In genomic region chr9:36980148-36980974, GRCh38 we compare ENCODE assay signal across 11 cellular contexts. TPM values are rescaled to one million over a fixed set of nuclear protein-coding genes. Genes with fewer than 3 reads are reported as not detected.
DNase-seq lines count a peak whose midpoint lies in the region; ATAC-seq, FAIRE-seq and TF ChIP-seq lines count a peak whose summit lies in the region.
"Had no signal": no experiment of that assay in that cellular context is flagged by ENCODE, and none has a peak within 500 bp of the region (broad histone marks: within the 10 kb centered on the region; RNA-seq: fewer than 3 reads in every experiment).

No MANE protein-coding gene starts in this region.

- no peak overlapping the region for H3K27ac ChIP-seq in A673 (ENCODE audit: low read depth, low read length, poor library complexity, severe bottlenecking)

- peaks cover 68% of the 10 kb centered on the region for H3K27me3 Mint-ChIP-seq in chondrocyte (ENCODE audit: low read depth)

- no peaks in the 10 kb centered on the region for H3K9me3 Mint-ChIP-seq in chondrocyte (ENCODE audit: low read depth)

- ATAC-seq in GM19395 (IDR thresholded peaks at IDR 0.05; ENCODE audit: unreplicated experiment) = no peak
- no peak for ATAC-seq in HG03442 (IDR thresholded peaks at IDR 0.05; ENCODE audit: unreplicated experiment)

- H3K4me3 Mint-ChIP-seq in chondrocyte (ENCODE audit: unreplicated experiment) = no peak overlapping the region

- H3K36me3 ChIP-seq in A673 (ENCODE audit: insufficient read depth, low read length, poor library complexity, severe bottlenecking) = no peaks in the 10 kb centered on the region

- peak; percentile 69 for TF ChIP-seq CTCF in A673 (conservative IDR thresholded peaks at IDR 0.05; ENCODE audit: low read depth, low read length)
- TF ChIP-seq CTCF in chondrocyte (IDR thresholded peaks at IDR 0.05) = peak; percentile 33

- CTCF ChIA-PET in A673 (lab: Charles Lee) = interaction anchor here (1.0 kb wide), 2 partner anchors 15 to 107 kb away, joined by 3 to 4 read pairs; no protein-coding TSS in a partner anchor

- intact Hi-C loops in A673 (cut with micrococcal nuclease; ENCODE audit: unreplicated experiment) = loop anchor here (5.0 kb wide), 2 partner anchors 58 to 347 kb away; no protein-coding TSS in a partner anchor

- H3K4me3 ChIP-seq in A673 (ENCODE audit: low read depth, low read length, poor library complexity, severe bottlenecking) = no peak overlapping the region

- no peak overlapping the region for H3K27ac Mint-ChIP-seq in chondrocyte (ENCODE audit: unreplicated experiment)

- BruUV-seq in A673 (replicated peaks; lab: Mats Ljungman, UMichigan) = no TSS peak

- DNase-seq in A673 (ENCODE audit: low spot score) (peak; percentile 91), GM19239 (ENCODE audit: insufficient read length, low spot score) (no peak), NCI-H345 treated with DMSO at 0.1 percent for 48 hours (lab: John Stamatoyannopoulos, UW; ENCODE audit: unreplicated experiment) (peak; percentile 87), chondrocyte (ENCODE audit: low spot score) (no peak), UCSD-AML1 (lab: John Stamatoyannopoulos, UW; ENCODE audit: unreplicated experiment) (no peak), dedifferentiated amniotic fluid mesenchymal stem cell (ENCODE audit: extremely low spot score) (no peak)
- DNase-seq: cortex of kidney, GOT3, kidney glomerular epithelial cell had no signal

- peaks cover 3% of the 10 kb centered on the region for H3K4me1 Mint-ChIP-seq in chondrocyte (ENCODE audit: low read depth)

- POLR2A ChIA-PET in A673 (lab: Charles Lee; ENCODE audit: low non-redundant PET) = no interaction called here

- no peaks in the 10 kb centered on the region for H3K9me3 ChIP-seq in A673 (ENCODE audit: low read depth, low read length, poor library complexity, severe bottlenecking)

- H3K36me3 Mint-ChIP-seq in chondrocyte (ENCODE audit: low read depth) = peaks cover 1% of the 10 kb centered on the region

- peak; percentile 54 for FAIRE-seq in GM19239 (lab: Jason Lieb, UNC)

- peaks cover 16% of the 10 kb centered on the region for H3K4me1 ChIP-seq in A673 (ENCODE audit: insufficient read depth, low read length, poor library complexity, severe bottlenecking)

- no peaks in the 10 kb centered on the region for H3K27me3 ChIP-seq in A673 (replicated peaks; ENCODE audit: insufficient read depth, low read depth, low read length, poor library complexity)

RNA-seq across cellular contexts. Expression of gene PAX5, which starts 53.7 kb away (rescaled TPM):
- total RNA-seq in A673 (2021) (3.3 and 5.5 TPM in 2 replicates), chondrocyte (not detected in 3 replicates)

Comparison
In these comparisons a context has a peak if more than half of its experiments do, and no peak if none do; other contexts are left out.
1. DNase-seq: peak in A673 (single experiment) and NCI-H345 treated with DMSO at 0.1 percent for 48 hours (single experiment); none in GM19239 (single experiment), chondrocyte (single experiment), UCSD-AML1 (single experiment) and dedifferentiated amniotic fluid mesenchymal stem cell (single experiment).